ENCODE assay signal across 18 cellular contexts in genomic region chr20:57977141-57977540, GRCh38.
DNase-seq lines count a peak whose midpoint lies in the region; ATAC-seq, FAIRE-seq and TF ChIP-seq lines count a peak whose summit lies in the region.
"Had no signal": no experiment of that assay in that cellular context is flagged by ENCODE, and none has a peak within 500 bp of the region (broad histone marks: within the 10 kb centered on the region; RNA-seq: fewer than 3 reads in every experiment).

No MANE protein-coding gene starts in this region.

- WGBS in heart left ventricle, 4 donors = 55 to 63% (median 60%) methylated on average over 6 to 10 of the region's 10 CpGs
- 6 to 9% methylated on average over 10 of the region's 10 CpGs for WGBS in aorta, 2 donors
- 31 to 40% (median 32%) methylated on average over 9 to 10 of the region's 10 CpGs for WGBS in ovary, 3 donors
- 83 to 92% (median 86%) methylated on average over 10 of the region's 10 CpGs for WGBS in spleen, 5 donors

- TF ChIP-seq POLR2A in heart left ventricle (IDR thresholded peaks at IDR 0.05) (no peak), ovary (IDR thresholded peaks at IDR 0.05) (no peak), spleen (IDR thresholded peaks at IDR 0.05) (no peak)

- no peak for TF ChIP-seq CTCF in heart left ventricle (IDR thresholded peaks at IDR 0.05)
- no peak for TF ChIP-seq CTCF in left ventricle myocardium inferior (IDR thresholded peaks at IDR 0.05; ENCODE audit: borderline replicate concordance)
- TF ChIP-seq CTCF in nephron (IDR thresholded peaks at IDR 0.05; ENCODE audit: unreplicated experiment in 3 of 3) = no peak
- no peak for TF ChIP-seq CTCF in D721Med (IDR thresholded peaks at IDR 0.05; ENCODE audit: insufficient read depth, missing control alignments)
- TF ChIP-seq CTCF in ovary (IDR thresholded peaks at IDR 0.05) = no peak
- no peak for TF ChIP-seq CTCF in spleen (IDR thresholded peaks at IDR 0.05 in 8 of 11, conservative IDR thresholded peaks at IDR 0.05 in 3 of 11)

- H3K4me1 ChIP-seq in heart left ventricle = peaks cover 0 to 25% (median 0%) of the 10 kb centered on the region in 12 donors
- H3K4me1 ChIP-seq in left ventricle myocardium inferior = peaks cover 15% of the 10 kb centered on the region
- H3K4me1 ChIP-seq in aorta (ENCODE audit: control insufficient read depth in 1 of 2, insufficient read depth in 2 of 2, low read length in 2 of 2) = no peaks in the 10 kb centered on the region
- H3K4me1 ChIP-seq in ovary (ENCODE audit: insufficient read depth) = peaks cover 4% of the 10 kb centered on the region
- H3K4me1 ChIP-seq in spleen = no peaks in the 10 kb centered on the region

- H3K9me3 ChIP-seq in heart left ventricle = peaks cover 0 to 2% (median 0%) of the 10 kb centered on the region in 12 donors
- peaks cover 1% of the 10 kb centered on the region for H3K9me3 ChIP-seq in left ventricle myocardium inferior (replicated peaks)
- H3K9me3 ChIP-seq in aorta (ENCODE audit: control insufficient read depth, low read length) = no peaks in the 10 kb centered on the region
- H3K9me3 ChIP-seq in ovary = no peaks in the 10 kb centered on the region
- H3K9me3 ChIP-seq in spleen = peaks cover 0 to under 1% (median 0%) of the 10 kb centered on the region in 8 donors
- H3K9me3 ChIP-seq: A549, SJCRH30 had no signal

- no peaks in the 10 kb centered on the region for H3K27me3 ChIP-seq in heart left ventricle
- H3K27me3 ChIP-seq in left ventricle myocardium inferior (ENCODE audit: low read depth) = peaks cover 6% of the 10 kb centered on the region
- no peaks in the 10 kb centered on the region for H3K27me3 ChIP-seq in aorta (ENCODE audit: control insufficient read depth in 1 of 2, insufficient read depth in 2 of 2, low read length in 1 of 2)
- no peaks in the 10 kb centered on the region for H3K27me3 ChIP-seq in ovary
- peaks cover 0 to 6% (median 0%) of the 10 kb centered on the region in 7 donors for H3K27me3 ChIP-seq in spleen (replicated peaks in 1 of 7)
- H3K27me3 ChIP-seq: SJCRH30 had no signal

- H3K36me3 ChIP-seq in heart left ventricle = no peaks in the 10 kb centered on the region
- no peaks in the 10 kb centered on the region for H3K36me3 ChIP-seq in left ventricle myocardium inferior
- H3K36me3 ChIP-seq in aorta (ENCODE audit: control insufficient read depth in 1 of 2, insufficient read depth in 2 of 2, low read length in 1 of 2) = no peaks in the 10 kb centered on the region
- H3K36me3 ChIP-seq in ovary = no peaks in the 10 kb centered on the region
- no peaks in the 10 kb centered on the region for H3K36me3 ChIP-seq in spleen
- H3K36me3 ChIP-seq: SJCRH30 had no signal

- H3K36me3 Mint-ChIP-seq in nephron (ENCODE audit: low read depth) = no peaks in the 10 kb centered on the region

- peak overlapping the region in 2 of 3 experiments; percentile 59 to 87 for H3K27ac Mint-ChIP-seq in nephron
- H3K27ac Mint-ChIP-seq: CD8-positive, alpha-beta memory T cell had no signal

- FAIRE-seq in D721Med (lab: Jason Lieb, UNC) = no peak
- FAIRE-seq: A549, H1, HepG2 had no signal

- intact Hi-C loops in heart left ventricle (cut with DNase I) = no loop called here
- intact Hi-C loops in cardiac septum (cut with DNase I) = no loop called here
- intact Hi-C loops in left ventricle myocardium inferior (cut with micrococcal nuclease) = no loop called here
- intact Hi-C loops in aorta (cut with DNase I) = no loop called here
- intact Hi-C loops in ovary (cut with DNase I) = no loop called here
- intact Hi-C loops in spleen (cut with DNase I; ENCODE audit: low total_unique reads) = no loop called here

- DNase-seq in heart left ventricle = peak in 4 of 5 donors; percentile 35 to 52 (median 46)
- no peak for DNase-seq in cardiac septum (ENCODE audit: low spot score)
- DNase-seq in left ventricle myocardium inferior = peak; percentile 27
- peak in 1 of 2 donors; percentile 71 for DNase-seq in aorta
- no peak for DNase-seq in D721Med (ENCODE audit: insufficient read length, low spot score)
- DNase-seq in ovary = no peak
- no peak for DNase-seq in spleen
- DNase-seq: C1 segment of cervical spinal cord; CD8-positive, alpha-beta memory T cell; DMS79; KBM-7; NCI-H2081; PC-3; SJCRH30 had no signal

- peaks cover 4% of the 10 kb centered on the region for H3K9me3 Mint-ChIP-seq in nephron

- no peak for TF ChIP-seq EP300 in ovary (IDR thresholded peaks at IDR 0.05)

- no peak overlapping the region for H3K4me3 Mint-ChIP-seq in nephron
- H3K4me3 Mint-ChIP-seq: CD8-positive, alpha-beta memory T cell had no signal

- peaks cover 12% of the 10 kb centered on the region for H3K27me3 Mint-ChIP-seq in nephron (ENCODE audit: low read depth)

- peak overlapping the region in 2 of 12 donors; percentile 49 to 59 for H3K27ac ChIP-seq in heart left ventricle
- H3K27ac ChIP-seq in left ventricle myocardium inferior (replicated peaks) = peak overlapping the region; percentile 71
- no peak overlapping the region for H3K27ac ChIP-seq in aorta (ENCODE audit: low read depth in 1 of 2, low read length in 2 of 2)
- H3K27ac ChIP-seq in ovary = no peak overlapping the region
- H3K27ac ChIP-seq in spleen = no peak overlapping the region
- H3K27ac ChIP-seq: SJCRH30 had no signal

- ATAC-seq in heart left ventricle (peak in 3 of 4 donors; percentile 37 to 71 (median 68)), aorta (ENCODE audit: low FRiP score) (peak; percentile 55)
- ATAC-seq: A549, HepG2, PC-3 had no signal

- H3K4me3 ChIP-seq in heart left ventricle = no peak overlapping the region
- no peak overlapping the region for H3K4me3 ChIP-seq in left ventricle myocardium inferior
- no peak overlapping the region for H3K4me3 ChIP-seq in aorta (ENCODE audit: low read length in 2 of 2)
- no peak overlapping the region for H3K4me3 ChIP-seq in ovary
- no peak overlapping the region for H3K4me3 ChIP-seq in spleen
- H3K4me3 ChIP-seq: A549, SJCRH30 had no signal

- H3K4me1 Mint-ChIP-seq in nephron = peaks cover 27% of the 10 kb centered on the region
- H3K4me1 Mint-ChIP-seq: CD8-positive, alpha-beta memory T cell had no signal

Comparison
In these comparisons a context has a peak if more than half of its experiments do, and no peak if none do; other contexts are left out.
1. DNase-seq: peak in heart left ventricle (4 of 5) and left ventricle myocardium inferior (single experiment); none in cardiac septum (single experiment), D721Med (single experiment), ovary (0 of 5) and spleen (single experiment).